In the genomic region with DNA sequence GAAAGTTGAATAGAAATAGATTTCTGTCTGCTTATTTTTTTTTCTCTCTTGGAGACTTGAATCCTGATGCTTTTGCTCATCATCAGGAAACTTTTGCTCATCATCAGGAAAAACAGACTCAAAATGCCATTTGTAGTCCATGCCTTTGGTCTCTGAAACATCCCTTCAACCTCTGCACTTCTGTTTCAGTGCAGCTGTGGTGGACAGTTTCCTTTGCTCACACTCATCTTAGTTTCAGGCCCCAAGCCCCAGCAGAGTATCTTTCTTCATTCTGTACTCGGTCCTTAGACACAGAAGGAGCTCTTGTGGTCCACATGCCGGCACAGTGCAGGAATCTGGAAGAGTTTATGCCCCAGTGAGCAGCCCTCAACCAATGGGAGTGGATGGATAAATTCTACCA, we compare ENCODE assay signal across 10 cellular contexts.
DNase-seq lines count a peak whose midpoint lies in the region; ATAC-seq and TF ChIP-seq lines count a peak whose summit lies in the region.
"Had no signal": no experiment of that assay in that cellular context is flagged by ENCODE, and none has a peak within 500 bp of the region (broad histone marks: within the 10 kb centered on the region; RNA-seq: fewer than 3 reads in every experiment).

No MANE protein-coding gene starts in this region.

- no peaks in the 10 kb centered on the region for H3K27me3 Mint-ChIP-seq in stimulated activated naive CD8-positive, alpha-beta T cell treated with anti-CD3 and anti-CD28 coated beads, Interleukin-15, amount 100 ng/mL, for 72 hours

- H3K36me3 ChIP-seq in upper lobe of right lung: no peaks in the 10 kb centered on the region
- H3K36me3 ChIP-seq in effector memory CD4-positive, alpha-beta T cell (ENCODE audit: control insufficient read depth, insufficient read depth, low read length): no peaks in the 10 kb centered on the region

- no peaks in the 10 kb centered on the region for H3K4me1 ChIP-seq in upper lobe of right lung
- no peaks in the 10 kb centered on the region for H3K4me1 ChIP-seq in effector memory CD4-positive, alpha-beta T cell (ENCODE audit: control insufficient read depth, insufficient read depth, low read length, poor library complexity, severe bottlenecking)

- H3K27ac ChIP-seq in upper lobe of right lung: no peak overlapping the region
- H3K27ac ChIP-seq in effector memory CD4-positive, alpha-beta T cell (ENCODE audit: insufficient read depth, low read length, poor library complexity, severe bottlenecking): no peak overlapping the region

- H3K9me3 Mint-ChIP-seq in stimulated activated naive CD8-positive, alpha-beta T cell treated with anti-CD3 and anti-CD28 coated beads, Interleukin-15, amount 100 ng/mL, for 72 hours: peaks cover 5 to 9% of the 10 kb centered on the region in 2 donors
- H3K9me3 Mint-ChIP-seq: activated T-helper 2 cell treated with anti-CD3 and anti-CD28 coated beads, Interferon-gamma antibody, Interleukin-2, Interleukin-4, amounts not matched to agents 10 μg/mL and 5 μg/mL and 100 μg/mL, durations not matched to agents 14 hours and 24 hours and 36 hours had no signal

- ATAC-seq in stimulated activated naive CD8-positive, alpha-beta T cell treated with anti-CD3 and anti-CD28 coated beads, Interleukin-15, Interleukin-2, amounts not matched to agents 100 U/mL and 50 U/mL, for 24 hours: peak; percentile 66
- no peak for ATAC-seq in stimulated activated naive CD8-positive, alpha-beta T cell treated with anti-CD3 and anti-CD28 coated beads, Interleukin-15, amount 100 ng/mL, for 72 hours
- ATAC-seq in HG02610 (IDR thresholded peaks at IDR 0.05; ENCODE audit: unreplicated experiment): peak; percentile 33
- ATAC-seq in HG03558 (IDR thresholded peaks at IDR 0.05; ENCODE audit: extremely low read depth, unreplicated experiment): peak; percentile 46
- no peak for ATAC-seq in upper lobe of right lung

- no peak for TF ChIP-seq CTCF in upper lobe of right lung (IDR thresholded peaks at IDR 0.05)

- no peaks in the 10 kb centered on the region for H3K27me3 ChIP-seq in upper lobe of right lung
- no peaks in the 10 kb centered on the region for H3K27me3 ChIP-seq in effector memory CD4-positive, alpha-beta T cell (replicated peaks; ENCODE audit: control insufficient read depth, insufficient read depth, low read length, poor library complexity, severe bottlenecking)

- H3K9me3 ChIP-seq in upper lobe of right lung: no peaks in the 10 kb centered on the region
- H3K9me3 ChIP-seq in effector memory CD4-positive, alpha-beta T cell (ENCODE audit: control insufficient read depth, low read length): no peaks in the 10 kb centered on the region

- H3K4me3 ChIP-seq in upper lobe of right lung: no peak overlapping the region
- H3K4me3 ChIP-seq in effector memory CD4-positive, alpha-beta T cell (ENCODE audit: insufficient read depth, low read depth, low read length, poor library complexity, severe bottlenecking): no peak overlapping the region

- no peak overlapping the region for H3K4me3 Mint-ChIP-seq in stimulated activated naive CD8-positive, alpha-beta T cell treated with anti-CD3 and anti-CD28 coated beads, Interleukin-15, amount 100 ng/mL, for 72 hours

- H3K4me1 Mint-ChIP-seq in stimulated activated naive CD8-positive, alpha-beta T cell treated with anti-CD3 and anti-CD28 coated beads, Interleukin-15, amount 100 ng/mL, for 72 hours: peaks cover 8% of the 10 kb centered on the region

- intact Hi-C loops in upper lobe of right lung (cut with DNase I): no loop called here

- H3K27ac Mint-ChIP-seq in stimulated activated naive CD8-positive, alpha-beta T cell treated with anti-CD3 and anti-CD28 coated beads, Interleukin-15, amount 100 ng/mL, for 72 hours: no peak overlapping the region
- H3K27ac Mint-ChIP-seq: activated T-helper 2 cell treated with anti-CD3 and anti-CD28 coated beads, Interferon-gamma antibody, Interleukin-2, Interleukin-4, amounts not matched to agents 10 μg/mL and 5 μg/mL and 100 μg/mL, durations not matched to agents 14 hours and 24 hours and 36 hours had no signal

- DNase-seq in stimulated activated naive CD8-positive, alpha-beta T cell treated with anti-CD3 and anti-CD28 coated beads, Interleukin-15, Interleukin-2, amounts not matched to agents 100 U/mL and 50 U/mL, for 24 hours: no peak
- no peak for DNase-seq in stimulated activated naive CD8-positive, alpha-beta T cell treated with anti-CD3 and anti-CD28 coated beads, Interleukin-15, amount 100 ng/mL, for 72 hours
- DNase-seq in hippocampal formation (lab: John Stamatoyannopoulos, UW) (no peak), upper lobe of right lung (no peak), C1 segment of cervical spinal cord (lab: John Stamatoyannopoulos, UW) (no peak)
- no peak for DNase-seq in effector memory CD4-positive, alpha-beta T cell
- DNase-seq: NCI-H774 had no signal

Comparison
In these comparisons a context has a peak if more than half of its experiments do, and no peak if none do; other contexts are left out.
1. ATAC-seq: peak in stimulated activated naive CD8-positive, alpha-beta T cell treated with anti-CD3 and anti-CD28 coated beads, Interleukin-15, Interleukin-2, amounts not matched to agents 100 U/mL and 50 U/mL, for 24 hours (single experiment), HG02610 (single experiment) and HG03558 (single experiment); none in stimulated activated naive CD8-positive, alpha-beta T cell treated with anti-CD3 and anti-CD28 coated beads, Interleukin-15, amount 100 ng/mL, for 72 hours (single experiment) and upper lobe of right lung (single experiment).